6 cellular contexts compared by ENCODE assay signal in the genomic region with DNA sequence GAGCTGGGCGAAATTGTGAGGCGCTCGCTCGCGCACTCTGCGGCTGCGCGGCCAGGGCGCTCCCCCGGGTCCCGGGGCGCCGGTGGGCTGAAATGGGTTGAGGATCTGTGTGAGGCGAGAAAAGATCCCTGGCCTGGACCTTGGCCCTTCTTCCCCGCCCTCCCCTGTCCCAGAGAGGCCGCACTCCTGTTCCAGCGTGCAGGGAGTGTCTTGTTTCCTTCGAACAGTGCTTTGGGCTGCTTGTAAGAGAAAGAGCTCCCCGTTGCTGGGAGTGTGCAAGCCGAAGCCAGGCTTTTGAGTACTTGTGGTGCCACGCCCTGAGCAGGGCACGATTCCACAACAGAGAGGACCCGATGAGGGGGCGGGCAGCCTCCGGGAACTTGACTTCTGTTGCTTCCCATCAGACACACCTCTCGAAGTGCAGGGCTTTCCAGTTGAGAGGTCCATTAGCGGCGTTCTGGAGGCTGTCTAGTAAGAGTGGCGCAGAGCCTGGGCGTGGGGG. TPM values are rescaled to one million over a fixed set of nuclear protein-coding genes. Genes with fewer than 3 reads are reported as not detected.
A peak's percentile ranks its signal among the peaks of the same experiment; 100 is the strongest.
DNase-seq lines count a peak whose midpoint lies in the region; ATAC-seq, FAIRE-seq and TF ChIP-seq lines count a peak whose summit lies in the region.

No MANE protein-coding gene starts in this region.

- TF ChIP-seq RAD21 in HepG2 (CRISPR knock-in tag; IDR thresholded peaks at IDR 0.05): no peak

- CTCF ChIA-PET in HepG2 (lab: Yijun Ruan, JAX; ENCODE audit: low intra/inter-chr PET ratio, low total read pairs): no interaction called here

- H3K9me3 Mint-ChIP-seq in GM23338: no peaks in the 10 kb centered on the region

- H3K9me3 ChIP-seq in HepG2 (ENCODE audit: low read length): no peaks in the 10 kb centered on the region

- peaks cover 3% of the 10 kb centered on the region for H3K4me1 Mint-ChIP-seq in GM23338

- 3% methylated on average over 8 of the region's 30 CpGs for WGBS in HepG2 (ENCODE audit: low lambda C conversion rate)

- TSS peak; percentile 71 for BruUV-seq in HepG2 (replicated peaks; lab: Mats Ljungman, UMichigan)

- in situ Hi-C loops in HepG2 (cut with HindIII; ENCODE audit: extremely low pct_ligation_motif_present, low pct_unique_long_range_greater_than_20kb): no loop called here

- no peak for TF ChIP-seq EP300 in HepG2 (IDR thresholded peaks at IDR 0.05; ENCODE audit: low read depth in 2 of 2, low read length in 2 of 2)
- no peak for TF ChIP-seq EP300 in HepG2 (CRISPR knock-in tag; IDR thresholded peaks at IDR 0.05; ENCODE audit: borderline replicate concordance)

- H3K4me3 Mint-ChIP-seq in GM23338: peak overlapping the region; percentile 99

- H3K36me3 Mint-ChIP-seq in GM23338 (ENCODE audit: low read depth): peaks cover 5% of the 10 kb centered on the region

- H3K79me2 ChIP-seq in GM23338 (replicated peaks; ENCODE audit: insufficient read depth) (peaks cover 30% of the 10 kb centered on the region), HepG2 (ENCODE audit: insufficient read depth, low read length) (peaks cover 41% of the 10 kb centered on the region)

- DNase-seq in GM23338 (ENCODE audit: low spot score): peak; percentile 78
- DNase-seq in HepG2 (ENCODE audit: low spot score): no peak
- no peak for DNase-seq in D341Med (ENCODE audit: low spot score)
- DNase-seq in NCI-H1105 treated with DMSO at 0.1 percent for 48 hours (lab: John Stamatoyannopoulos, UW): no peak
- DNase-seq in activated effector memory CD4-positive, alpha-beta T cell treated with anti-CD3 and anti-CD28 coated beads, Interleukin-2, amount 50 U/mL, for 16 hours: no peak

- peak; percentile 58 for ATAC-seq in GM23338
- ATAC-seq in HepG2: peak; percentile 66; the same call in 2 of the 3 replicates

- TF ChIP-seq CTCF in GM23338 (conservative IDR thresholded peaks at IDR 0.05; ENCODE audit: low read depth in 2 of 2) (no peak), WI38 (IDR thresholded peaks at IDR 0.05; ENCODE audit: low read depth, low read length) (no peak), HepG2 (CRISPR knock-in tag; IDR thresholded peaks at IDR 0.05) (no peak)

- H2AFZ ChIP-seq in GM23338 (peak overlapping the region; percentile 96), HepG2 (ENCODE audit: low read length) (no peak overlapping the region)

- no peak for TF ChIP-seq POLR2A in HepG2 (IDR thresholded peaks at IDR 0.05; ENCODE audit: insufficient read depth in 1 of 2, low read depth in 2 of 2, low read length in 2 of 2)

- intact Hi-C loops in HepG2 (cut with micrococcal nuclease; ENCODE audit: unreplicated experiment): loop anchor here (5.0 kb wide), 1 partner anchor 44 kb away; a partner anchor contains a TSS

- no peak for FAIRE-seq in HepG2 (lab: Jason Lieb, UNC)

- H3K27me3 ChIP-seq in GM23338 (ENCODE audit: insufficient read depth): no peaks in the 10 kb centered on the region
- H3K27me3 ChIP-seq in HepG2 (ENCODE audit: control insufficient read depth in 1 of 2, insufficient read depth in 2 of 2, low read length in 2 of 2): no peaks in the 10 kb centered on the region

- H3K27ac ChIP-seq in GM23338 (ENCODE audit: low read depth): no peak overlapping the region
- H3K27ac ChIP-seq in HepG2 (ENCODE audit: extremely low read length, insufficient read depth, low read length): peak overlapping the region; percentile 84

- peak overlapping the region; percentile 85 for H3K4me3 ChIP-seq in GM23338
- peak overlapping the region; percentile 83 for H3K4me3 ChIP-seq in WI38 (ENCODE audit: low read depth, low read length)
- peak overlapping the region; percentile 65 to 97 (median 87) for H3K4me3 ChIP-seq in HepG2 (replicated peaks in 1 of 3; ENCODE audit: insufficient read depth in 1 of 3, low read depth in 2 of 3, low read length in 3 of 3)

- H3K4me1 ChIP-seq in GM23338 (ENCODE audit: insufficient read depth) (peaks cover 5% of the 10 kb centered on the region; the same call in 1 of the 2 replicates), HepG2 (ENCODE audit: insufficient read depth, low read length) (peaks cover 64% of the 10 kb centered on the region)

- H3K36me3 ChIP-seq in GM23338 (ENCODE audit: insufficient read depth) (no peaks in the 10 kb centered on the region), HepG2 (replicated peaks in 1 of 2; ENCODE audit: control insufficient read depth in 1 of 2, insufficient read depth in 2 of 2, low read length in 2 of 2) (peaks cover 10 to 22% of the 10 kb centered on the region in 2 experiments)

- 0 out of 2 replicates have a peak, but pooled peaks cover 4% of the 10 kb centered on the region for H3F3A ChIP-seq in GM23338 (replicated peaks; ENCODE audit: low read depth)

- H3K27me3 Mint-ChIP-seq in GM23338 (ENCODE audit: insufficient read depth, low read depth, poor library complexity): peaks cover 16% of the 10 kb centered on the region

- H3K9me2 ChIP-seq in GM23338 (ENCODE audit: insufficient read depth): no peaks in the 10 kb centered on the region

- H4K20me1 ChIP-seq in GM23338 (replicated peaks; ENCODE audit: insufficient read depth): no peaks in the 10 kb centered on the region; the same call in 1 of the 2 replicates
- H4K20me1 ChIP-seq in HepG2 (ENCODE audit: insufficient read depth, low read length): no peaks in the 10 kb centered on the region

- peak overlapping the region; percentile 90 for H3K9ac ChIP-seq in HepG2 (ENCODE audit: insufficient read depth, low read depth, low read length)

- H3K4me2 ChIP-seq in GM23338 (peak overlapping the region; percentile 96), HepG2 (ENCODE audit: low read depth, low read length) (peak overlapping the region; percentile 99)

- peak overlapping the region; percentile 56; the same call in 1 of the 2 replicates for H3K27ac Mint-ChIP-seq in GM23338

- POLR2A ChIA-PET in HepG2 (lab: Yijun Ruan, JAX): interaction anchor here (0.8 to 1.8 kb wide), 16 partner anchors 9 to 416 kb away, joined by 3 to 18 read pairs (median 6); a partner anchor contains a TSS

RNA-seq across cellular contexts. Expression of a gene that starts 0.5 kb away (rescaled TPM):
- total RNA-seq in GM23338 (2014; rRNA removed; shearing (Covaris generic)): 30.0 and 31.9 TPM in 2 replicates
- polyA plus RNA-seq in GM23338 (2016; fragmentation: Nextera tagmentation; extraction: Ambion mirVana): 20.5 and 23.3 TPM in 2 replicates
- 15.1 and 34.1 TPM in 2 replicates for total RNA-seq in HepG2 (2016; rRNA removed; fragmentation: Illumina TruSeq; extraction: Trizol)
- total RNA-seq in HepG2 (2016; cell fraction: cytosol; rRNA removed; fragmentation: Illumina TruSeq; extraction: Trizol; ENCODE audit: low read depth): 4.4 and 4.8 TPM in 2 replicates
- 14.3 and 33.9 TPM in 2 replicates for total RNA-seq in HepG2 (2016; cell fraction: insoluble cytoplasmic fraction; rRNA removed; fragmentation: Illumina TruSeq; extraction: Trizol)
- total RNA-seq in HepG2 (2016; cell fraction: membrane; rRNA removed; fragmentation: Illumina TruSeq; extraction: Trizol): 11.5 and 12.2 TPM in 2 replicates
- total RNA-seq in HepG2 (2016; cell fraction: nucleus; rRNA removed; fragmentation: Illumina TruSeq; extraction: Trizol): 27.9 and 34.5 TPM in 2 replicates
- 20.9 and 21.0 TPM in 2 replicates for polyA plus RNA-seq in HepG2 (2011; rRNA removed)
- polyA plus RNA-seq in HepG2 (2011; cell fraction: cytosol; rRNA removed): 18.4 and 24.7 TPM in 2 replicates
- polyA plus RNA-seq in HepG2 (2011; cell fraction: nucleus; rRNA removed): 17.8 and 22.4 TPM in 2 replicates
- polyA plus RNA-seq in HepG2 (2012): 7.5 and 9.0 TPM in 2 replicates
- 3.5 and 3.7 TPM in 2 replicates for polyA plus RNA-seq in HepG2 (2016; cell fraction: cytosol; fragmentation: Illumina TruSeq; extraction: Trizol; ENCODE audit: low read depth)
- 15.8 and 16.0 TPM in 2 replicates for polyA plus RNA-seq in HepG2 (2016; cell fraction: insoluble cytoplasmic fraction; fragmentation: Illumina TruSeq; extraction: Trizol; ENCODE audit: low read depth)
- 6.2 and 7.2 TPM in 2 replicates for polyA plus RNA-seq in HepG2 (2016; cell fraction: membrane; fragmentation: Illumina TruSeq; extraction: Trizol; ENCODE audit: low read depth)
- 48.2 and 51.4 TPM in 2 replicates for polyA plus RNA-seq in HepG2 (2016; cell fraction: nucleus; fragmentation: Illumina TruSeq; extraction: Trizol; ENCODE audit: insufficient read depth, low read depth)
- 31.9 and 42.4 TPM in 2 replicates for polyA minus RNA-seq in HepG2 (2011; rRNA and poly(A)+ RNA removed; ENCODE audit: low replicate concordance)
- polyA minus RNA-seq in HepG2 (2011; cell fraction: cytosol; rRNA and poly(A)+ RNA removed): 9.3 and 12.5 TPM in 2 replicates
- polyA minus RNA-seq in HepG2 (2011; cell fraction: nucleus; rRNA and poly(A)+ RNA removed): 4.4 and 6.6 TPM in 2 replicates

RNA-seq across cellular contexts. Expression of a gene that starts 29.2 kb away (rescaled TPM):
- total RNA-seq in GM23338 (2014; rRNA removed; shearing (Covaris generic)): 9.9 TPM in 2 replicates
- polyA plus RNA-seq in GM23338 (2016; fragmentation: Nextera tagmentation; extraction: Ambion mirVana) (3.7 and 4.6 TPM in 2 replicates), HepG2 (2011; rRNA removed) (26.1 and 31.1 TPM in 2 replicates)
- total RNA-seq in HepG2 (2016; rRNA removed; fragmentation: Illumina TruSeq; extraction: Trizol): 26.6 and 29.3 TPM in 2 replicates
- 13.7 and 20.3 TPM in 2 replicates for total RNA-seq in HepG2 (2016; cell fraction: cytosol; rRNA removed; fragmentation: Illumina TruSeq; extraction: Trizol; ENCODE audit: low read depth)
- 24.5 and 28.0 TPM in 2 replicates for total RNA-seq in HepG2 (2016; cell fraction: insoluble cytoplasmic fraction; rRNA removed; fragmentation: Illumina TruSeq; extraction: Trizol)
- 27.1 and 32.0 TPM in 2 replicates for total RNA-seq in HepG2 (2016; cell fraction: membrane; rRNA removed; fragmentation: Illumina TruSeq; extraction: Trizol)
- 17.6 and 18.1 TPM in 2 replicates for total RNA-seq in HepG2 (2016; cell fraction: nucleus; rRNA removed; fragmentation: Illumina TruSeq; extraction: Trizol)
- polyA plus RNA-seq in HepG2 (2011; cell fraction: cytosol; rRNA removed): 21.4 and 24.4 TPM in 2 replicates
- polyA plus RNA-seq in HepG2 (2011; cell fraction: nucleus; rRNA removed): 62.4 and 63.9 TPM in 2 replicates
- 32.3 and 32.7 TPM in 2 replicates for polyA plus RNA-seq in HepG2 (2012)
- polyA plus RNA-seq in HepG2 (2016; cell fraction: cytosol; fragmentation: Illumina TruSeq; extraction: Trizol; ENCODE audit: low read depth): 18.5 and 23.3 TPM in 2 replicates
- polyA plus RNA-seq in HepG2 (2016; cell fraction: insoluble cytoplasmic fraction; fragmentation: Illumina TruSeq; extraction: Trizol; ENCODE audit: low read depth): 27.2 and 34.4 TPM in 2 replicates
- polyA plus RNA-seq in HepG2 (2016; cell fraction: membrane; fragmentation: Illumina TruSeq; extraction: Trizol; ENCODE audit: low read depth): 26.8 and 32.7 TPM in 2 replicates
- polyA plus RNA-seq in HepG2 (2016; cell fraction: nucleus; fragmentation: Illumina TruSeq; extraction: Trizol; ENCODE audit: insufficient read depth, low read depth): 29.5 and 29.9 TPM in 2 replicates
- 7.1 and 60.6 TPM in 2 replicates for polyA minus RNA-seq in HepG2 (2011; rRNA and poly(A)+ RNA removed; ENCODE audit: low replicate concordance)
- polyA minus RNA-seq in HepG2 (2011; cell fraction: cytosol; rRNA and poly(A)+ RNA removed): 24.5 and 25.6 TPM in 2 replicates
- 11.7 and 16.0 TPM in 2 replicates for polyA minus RNA-seq in HepG2 (2011; cell fraction: nucleus; rRNA and poly(A)+ RNA removed)

RNA-seq across cellular contexts. Expression of a gene that starts 29.8 kb away (rescaled TPM):
- 110 and 122 TPM in 2 replicates for total RNA-seq in GM23338 (2014; rRNA removed; shearing (Covaris generic))
- 53.9 and 57.3 TPM in 2 replicates for polyA plus RNA-seq in GM23338 (2016; fragmentation: Nextera tagmentation; extraction: Ambion mirVana)
- total RNA-seq in HepG2 (2016; rRNA removed; fragmentation: Illumina TruSeq; extraction: Trizol): 105 and 109 TPM in 2 replicates
- total RNA-seq in HepG2 (2016; cell fraction: cytosol; rRNA removed; fragmentation: Illumina TruSeq; extraction: Trizol; ENCODE audit: low read depth): 13.7 and 14.3 TPM in 2 replicates
- total RNA-seq in HepG2 (2016; cell fraction: insoluble cytoplasmic fraction; rRNA removed; fragmentation: Illumina TruSeq; extraction: Trizol): 107 and 108 TPM in 2 replicates
- total RNA-seq in HepG2 (2016; cell fraction: membrane; rRNA removed; fragmentation: Illumina TruSeq; extraction: Trizol): 42.5 and 49.9 TPM in 2 replicates
- total RNA-seq in HepG2 (2016; cell fraction: nucleus; rRNA removed; fragmentation: Illumina TruSeq; extraction: Trizol): 57.5 and 66.5 TPM in 2 replicates
- 79.3 and 86.0 TPM in 2 replicates for polyA plus RNA-seq in HepG2 (2011; rRNA removed)
- polyA plus RNA-seq in HepG2 (2011; cell fraction: cytosol; rRNA removed): 78.6 and 93.8 TPM in 2 replicates
- polyA plus RNA-seq in HepG2 (2011; cell fraction: nucleus; rRNA removed): 64.7 and 73.4 TPM in 2 replicates
- polyA plus RNA-seq in HepG2 (2012): 58.7 and 58.8 TPM in 2 replicates
- 12.7 and 14.2 TPM in 2 replicates for polyA plus RNA-seq in HepG2 (2016; cell fraction: cytosol; fragmentation: Illumina TruSeq; extraction: Trizol; ENCODE audit: low read depth)
- 95.6 and 101 TPM in 2 replicates for polyA plus RNA-seq in HepG2 (2016; cell fraction: insoluble cytoplasmic fraction; fragmentation: Illumina TruSeq; extraction: Trizol; ENCODE audit: low read depth)
- polyA plus RNA-seq in HepG2 (2016; cell fraction: membrane; fragmentation: Illumina TruSeq; extraction: Trizol; ENCODE audit: low read depth): 35.2 and 36.7 TPM in 2 replicates
- polyA plus RNA-seq in HepG2 (2016; cell fraction: nucleus; fragmentation: Illumina TruSeq; extraction: Trizol; ENCODE audit: insufficient read depth, low read depth): 80.4 and 88.7 TPM in 2 replicates
- polyA minus RNA-seq in HepG2 (2011; rRNA and poly(A)+ RNA removed; ENCODE audit: low replicate concordance): 104 and 215 TPM in 2 replicates
- polyA minus RNA-seq in HepG2 (2011; cell fraction: cytosol; rRNA and poly(A)+ RNA removed): 57.5 and 58.2 TPM in 2 replicates
- polyA minus RNA-seq in HepG2 (2011; cell fraction: nucleus; rRNA and poly(A)+ RNA removed): 32.4 and 34.9 TPM in 2 replicates

RNA-seq across cellular contexts. Expression of a gene that starts 45.0 kb away (rescaled TPM):
- total RNA-seq in GM23338 (2014; rRNA removed; shearing (Covaris generic)): 37.1 and 47.8 TPM in 2 replicates
- polyA plus RNA-seq in GM23338 (2016; fragmentation: Nextera tagmentation; extraction: Ambion mirVana) (15.3 and 19.3 TPM in 2 replicates), HepG2 (2011; rRNA removed) (10.8 and 12.2 TPM in 2 replicates)
- 8.9 and 17.1 TPM in 2 replicates for total RNA-seq in HepG2 (2016; rRNA removed; fragmentation: Illumina TruSeq; extraction: Trizol)
- 5.8 TPM in 2 replicates for total RNA-seq in HepG2 (2016; cell fraction: cytosol; rRNA removed; fragmentation: Illumina TruSeq; extraction: Trizol; ENCODE audit: low read depth)
- total RNA-seq in HepG2 (2016; cell fraction: insoluble cytoplasmic fraction; rRNA removed; fragmentation: Illumina TruSeq; extraction: Trizol): 8.3 and 17.7 TPM in 2 replicates
- 6.6 and 6.9 TPM in 2 replicates for total RNA-seq in HepG2 (2016; cell fraction: membrane; rRNA removed; fragmentation: Illumina TruSeq; extraction: Trizol)
- 22.2 and 26.2 TPM in 2 replicates for total RNA-seq in HepG2 (2016; cell fraction: nucleus; rRNA removed; fragmentation: Illumina TruSeq; extraction: Trizol)
- polyA plus RNA-seq in HepG2 (2011; cell fraction: cytosol; rRNA removed): 4.8 and 7.2 TPM in 2 replicates
- 118 and 145 TPM in 2 replicates for polyA plus RNA-seq in HepG2 (2011; cell fraction: nucleus; rRNA removed)
- 3.9 and 9.8 TPM in 2 replicates for polyA plus RNA-seq in HepG2 (2012)
- polyA plus RNA-seq in HepG2 (2016; cell fraction: cytosol; fragmentation: Illumina TruSeq; extraction: Trizol; ENCODE audit: low read depth): 1.3 and 1.6 TPM in 2 replicates
- polyA plus RNA-seq in HepG2 (2016; cell fraction: insoluble cytoplasmic fraction; fragmentation: Illumina TruSeq; extraction: Trizol; ENCODE audit: low read depth): 5.8 and 6.3 TPM in 2 replicates
- polyA plus RNA-seq in HepG2 (2016; cell fraction: membrane; fragmentation: Illumina TruSeq; extraction: Trizol; ENCODE audit: low read depth): 3.4 and 4.3 TPM in 2 replicates
- polyA plus RNA-seq in HepG2 (2016; cell fraction: nucleus; fragmentation: Illumina TruSeq; extraction: Trizol; ENCODE audit: insufficient read depth, low read depth): 44.0 and 50.8 TPM in 2 replicates
- 17.4 and 26.1 TPM in 2 replicates for polyA minus RNA-seq in HepG2 (2011; rRNA and poly(A)+ RNA removed; ENCODE audit: low replicate concordance)
- 4.4 and 5.0 TPM in 2 replicates for polyA minus RNA-seq in HepG2 (2011; cell fraction: cytosol; rRNA and poly(A)+ RNA removed)
- 18.5 and 19.6 TPM in 2 replicates for polyA minus RNA-seq in HepG2 (2011; cell fraction: nucleus; rRNA and poly(A)+ RNA removed)

RNA-seq across cellular contexts. Expression of a gene that starts 53.3 kb away (rescaled TPM):
- 64.3 and 68.0 TPM in 2 replicates for total RNA-seq in GM23338 (2014; rRNA removed; shearing (Covaris generic))
- polyA plus RNA-seq in GM23338 (2016; fragmentation: Nextera tagmentation; extraction: Ambion mirVana) (21.9 and 22.8 TPM in 2 replicates), HepG2 (2011; rRNA removed) (40.6 and 68.0 TPM in 2 replicates)
- total RNA-seq in HepG2 (2016; rRNA removed; fragmentation: Illumina TruSeq; extraction: Trizol): 10.5 and 24.0 TPM in 2 replicates
- total RNA-seq in HepG2 (2016; cell fraction: cytosol; rRNA removed; fragmentation: Illumina TruSeq; extraction: Trizol; ENCODE audit: low read depth): 5.7 and 6.3 TPM in 2 replicates
- total RNA-seq in HepG2 (2016; cell fraction: insoluble cytoplasmic fraction; rRNA removed; fragmentation: Illumina TruSeq; extraction: Trizol): 10.1 and 22.9 TPM in 2 replicates
- 9.8 and 12.3 TPM in 2 replicates for total RNA-seq in HepG2 (2016; cell fraction: membrane; rRNA removed; fragmentation: Illumina TruSeq; extraction: Trizol)
- total RNA-seq in HepG2 (2016; cell fraction: nucleus; rRNA removed; fragmentation: Illumina TruSeq; extraction: Trizol): 28.6 and 31.6 TPM in 2 replicates
- 23.7 and 25.8 TPM in 2 replicates for polyA plus RNA-seq in HepG2 (2011; cell fraction: cytosol; rRNA removed)
- 356 and 393 TPM in 2 replicates for polyA plus RNA-seq in HepG2 (2011; cell fraction: nucleus; rRNA removed)
- 17.4 and 18.7 TPM in 2 replicates for polyA plus RNA-seq in HepG2 (2012)
- polyA plus RNA-seq in HepG2 (2016; cell fraction: cytosol; fragmentation: Illumina TruSeq; extraction: Trizol; ENCODE audit: low read depth): 7.5 and 8.5 TPM in 2 replicates
- 13.7 and 15.9 TPM in 2 replicates for polyA plus RNA-seq in HepG2 (2016; cell fraction: insoluble cytoplasmic fraction; fragmentation: Illumina TruSeq; extraction: Trizol; ENCODE audit: low read depth)
- polyA plus RNA-seq in HepG2 (2016; cell fraction: membrane; fragmentation: Illumina TruSeq; extraction: Trizol; ENCODE audit: low read depth): 11.0 and 13.2 TPM in 2 replicates
- 80.7 and 100 TPM in 2 replicates for polyA plus RNA-seq in HepG2 (2016; cell fraction: nucleus; fragmentation: Illumina TruSeq; extraction: Trizol; ENCODE audit: insufficient read depth, low read depth)
- 29.6 and 163 TPM in 2 replicates for polyA minus RNA-seq in HepG2 (2011; rRNA and poly(A)+ RNA removed; ENCODE audit: low replicate concordance)
- polyA minus RNA-seq in HepG2 (2011; cell fraction: cytosol; rRNA and poly(A)+ RNA removed): 10.4 and 14.1 TPM in 2 replicates
- polyA minus RNA-seq in HepG2 (2011; cell fraction: nucleus; rRNA and poly(A)+ RNA removed): 20.3 and 22.6 TPM in 2 replicates
